ENCODE assay signal across 7 cellular contexts in the genomic region with DNA sequence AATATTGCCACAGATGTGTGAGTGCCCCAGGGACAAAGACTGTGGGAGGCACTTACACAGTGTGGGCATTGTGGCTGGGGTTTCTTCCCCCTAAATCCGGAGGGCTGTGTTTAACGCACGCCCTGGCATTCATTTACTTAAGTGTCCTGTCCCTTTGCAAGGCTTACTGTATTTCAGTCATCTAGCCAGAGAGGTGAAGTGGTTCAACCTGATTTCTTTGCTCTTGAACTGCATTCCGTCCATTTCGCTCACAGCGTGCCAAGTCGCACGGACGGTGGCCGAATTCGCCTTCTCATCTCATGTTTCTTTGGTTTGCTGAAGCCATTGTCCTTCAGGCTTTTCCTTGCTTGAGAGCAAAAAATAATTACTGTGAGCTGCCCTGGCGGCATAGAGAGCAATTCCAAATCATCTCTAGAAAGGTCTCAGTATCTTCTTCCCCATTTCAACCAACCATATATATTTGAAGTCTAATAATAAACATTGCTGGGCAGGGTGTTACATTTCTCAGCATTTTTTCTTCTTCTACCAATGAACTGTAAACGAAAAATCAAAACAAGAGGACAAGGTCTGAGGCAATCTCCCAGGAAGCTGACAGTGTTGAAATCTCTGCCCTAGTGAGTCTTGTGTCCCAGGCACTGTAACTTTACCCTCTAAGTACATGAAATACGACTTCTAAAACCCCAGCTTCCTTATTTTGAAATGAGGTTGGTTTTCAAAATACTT. TPM values are rescaled to one million over a fixed set of nuclear protein-coding genes. Genes with fewer than 3 reads are reported as not detected.
A peak's percentile ranks its signal among the peaks of the same experiment; 100 is the strongest.
DNase-seq lines count a peak whose midpoint lies in the region; ATAC-seq and TF ChIP-seq lines count a peak whose summit lies in the region.

No MANE protein-coding gene starts in this region.

- peaks cover 5 to 37% of the 10 kb centered on the region in 2 donors for H3K36me3 Mint-ChIP-seq in stimulated activated naive B cell treated with anti-CD40 and anti-IgM and Interleukin-4, amounts not matched to agents 10 μg/mL and 1 μg/mL and 100 μg/mL, for 72 hours

- H3K9me3 Mint-ChIP-seq in stimulated activated naive B cell treated with anti-CD40 and anti-IgM and Interleukin-4, amounts not matched to agents 10 μg/mL and 1 μg/mL and 100 μg/mL, for 72 hours, result no peaks in the 10 kb centered on the region

- peak overlapping the region in 1 of 2 donors; percentile 19 for H3K27ac ChIP-seq in right atrium auricular region

- peak; percentile 99 for DNase-seq in SIG-M5 treated with dmso at 0.1 percent for 504 hours (lab: John Stamatoyannopoulos, UW; ENCODE audit: unreplicated experiment)
- DNase-seq in right atrium auricular region (ENCODE audit: low spot score), result peak; percentile 53
- peak; percentile 38 for DNase-seq in stimulated activated naive B cell treated with anti-CD40 and anti-IgM and Interleukin-4, amounts not matched to agents 10 μg/mL and 1 μg/mL and 100 μg/mL, for 72 hours
- DNase-seq in NCI-H1930 (lab: John Stamatoyannopoulos, UW), result no peak

- peak overlapping the region; percentile 94 for H3K27ac Mint-ChIP-seq in stimulated activated naive B cell treated with anti-CD40 and anti-IgM and Interleukin-4, amounts not matched to agents 10 μg/mL and 1 μg/mL and 100 μg/mL, for 72 hours

- peaks cover 12 to 25% of the 10 kb centered on the region in 2 donors for H3K27me3 Mint-ChIP-seq in stimulated activated naive B cell treated with anti-CD40 and anti-IgM and Interleukin-4, amounts not matched to agents 10 μg/mL and 1 μg/mL and 100 μg/mL, for 72 hours

- H3K4me1 ChIP-seq in right atrium auricular region, result no peaks in the 10 kb centered on the region

- H3K4me3 Mint-ChIP-seq in stimulated activated naive B cell treated with anti-CD40 and anti-IgM and Interleukin-4, amounts not matched to agents 10 μg/mL and 1 μg/mL and 100 μg/mL, for 72 hours, result peak overlapping the region; percentile 51 to 63

- no peak for TF ChIP-seq CTCF in right atrium auricular region (IDR thresholded peaks at IDR 0.05)

- no peaks in the 10 kb centered on the region for H3K9me3 ChIP-seq in right atrium auricular region

- no peak overlapping the region for H3K4me3 ChIP-seq in right atrium auricular region

- no peaks in the 10 kb centered on the region for H3K27me3 ChIP-seq in right atrium auricular region

- peaks cover 4% of the 10 kb centered on the region for H3K36me3 ChIP-seq in right atrium auricular region

- peaks cover 26 to 35% of the 10 kb centered on the region in 2 donors for H3K4me1 Mint-ChIP-seq in stimulated activated naive B cell treated with anti-CD40 and anti-IgM and Interleukin-4, amounts not matched to agents 10 μg/mL and 1 μg/mL and 100 μg/mL, for 72 hours

- ATAC-seq in HG02870 (IDR thresholded peaks at IDR 0.05; ENCODE audit: unreplicated experiment) (peak; percentile 45), GM19328 (IDR thresholded peaks at IDR 0.05; ENCODE audit: unreplicated experiment) (no peak), GM21447 (IDR thresholded peaks at IDR 0.05; ENCODE audit: unreplicated experiment) (no peak)
- peak; percentile 86 to 90 for ATAC-seq in stimulated activated naive B cell treated with anti-CD40 and anti-IgM and Interleukin-4, amounts not matched to agents 10 μg/mL and 1 μg/mL and 100 μg/mL, for 72 hours (replicated peaks)

RNA-seq across cellular contexts. Expression of a gene that starts 16.9 kb away (rescaled TPM):
- 1 to 10 TPM; 4.2 to 5.6 TPM for total RNA-seq in right atrium auricular region

RNA-seq across cellular contexts. Expression of a gene that starts 22.3 kb away (rescaled TPM):
- total RNA-seq in right atrium auricular region, result 10 to 100 TPM; 57.3 to 91.5 TPM

Comparison
In these comparisons a context has a peak if more than half of its experiments do, and no peak if none do; other contexts are left out.
1. ATAC-seq: peak in HG02870 (single experiment) and stimulated activated naive B cell treated with anti-CD40 and anti-IgM and Interleukin-4, amounts not matched to agents 10 μg/mL and 1 μg/mL and 100 μg/mL, for 72 hours (2 of 2); none in GM19328 (single experiment) and GM21447 (single experiment).
2. DNase-seq: peak in SIG-M5 treated with dmso at 0.1 percent for 504 hours (single experiment), right atrium auricular region (single experiment) and stimulated activated naive B cell treated with anti-CD40 and anti-IgM and Interleukin-4, amounts not matched to agents 10 μg/mL and 1 μg/mL and 100 μg/mL, for 72 hours (single experiment); none in NCI-H1930 (0 of 2).